ENCODE assay signal across 1 cellular context in genomic region chr10:77788496-77789010, GRCh38.
TF ChIP-seq lines count a peak whose summit lies in the region.

No MANE protein-coding gene starts in this region.

TF ChIP-seq in K562, 482 proteins besides CTCF, POLR2A, EP300 and RAD21 (continued from another document):
- no peak for TF ChIP-seq TCF3 (CRISPR knock-in tag; IDR thresholded peaks at IDR 0.05)
TF ChIP-seq in K562: peak in this region for 1.
